ENCODE assay signal across 25 cellular contexts in the genomic region with DNA sequence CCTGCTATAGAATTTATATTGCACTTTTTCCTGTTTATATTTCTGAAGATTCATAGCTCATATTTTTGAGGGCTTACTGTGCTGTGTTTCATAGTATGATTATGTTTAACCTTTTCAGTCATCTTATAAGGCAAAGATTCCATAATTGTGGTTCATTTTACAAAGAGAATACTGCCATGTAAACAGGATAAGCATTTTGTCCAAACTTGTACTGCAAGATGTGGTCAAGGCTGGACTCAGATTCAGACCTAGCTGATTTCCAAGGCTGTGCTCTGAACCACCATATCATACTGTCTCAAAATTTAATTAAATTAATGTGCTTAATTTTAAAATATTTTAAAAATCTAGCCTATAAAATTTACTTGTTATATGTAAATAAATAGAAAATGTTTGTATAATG.
"Had no signal": no experiment of that assay in that cellular context is flagged by ENCODE, and none has a peak within 500 bp of the region (broad histone marks: within the 10 kb centered on the region; RNA-seq: fewer than 3 reads in every experiment).

No MANE protein-coding gene starts in this region.

- H3K4me1 Mint-ChIP-seq: memory B cell; stimulated activated naive CD8-positive, alpha-beta T cell treated with anti-CD3 and anti-CD28 coated beads, Interleukin-15, amount 100 ng/mL, for 72 hours had no signal

- H3K27ac Mint-ChIP-seq: memory B cell; natural killer cell treated with Interleukin-12 subunit alpha and Interleukin-12 subunit beta and Interleukin-15 and Interleukin-18, amount 100 ng/mL, for 72 hours; type B pancreatic cell had no signal

- ATAC-seq: naive thymus-derived CD4-positive, alpha-beta T cell; natural killer cell treated with Interleukin-12 subunit alpha and Interleukin-12 subunit beta and Interleukin-15 and Interleukin-18, amount 100 ng/mL, for 72 hours; pancreas; right cardiac atrium; sciatic nerve; stimulated activated naive CD8-positive, alpha-beta T cell treated with anti-CD3 and anti-CD28 coated beads, Interleukin-15, amount 100 ng/mL, for 72 hours had no signal

- FAIRE-seq: pancreas had no signal

- H3K27me3 Mint-ChIP-seq: memory B cell; naive thymus-derived CD4-positive, alpha-beta T cell; natural killer cell treated with Interleukin-12 subunit alpha and Interleukin-12 subunit beta and Interleukin-15 and Interleukin-18, amount 100 ng/mL, for 72 hours; stimulated activated naive CD8-positive, alpha-beta T cell treated with anti-CD3 and anti-CD28 coated beads, Interleukin-15, amount 100 ng/mL, for 72 hours; type B pancreatic cell had no signal

- H3K4me1 ChIP-seq: left ventricle myocardium inferior, pancreas, prostate gland, tibial nerve, uterus had no signal

- H3K4me3 ChIP-seq: left ventricle myocardium inferior, lung, mucosa of descending colon, pancreas, prostate gland, skin epidermis, tibial nerve, uterus had no signal

- H3K9me3 ChIP-seq: left ventricle myocardium inferior, mucosa of descending colon, pancreas, prostate gland, tibial nerve, uterus had no signal

- H3K9me3 Mint-ChIP-seq: memory B cell; natural killer cell treated with Interleukin-12 subunit alpha and Interleukin-12 subunit beta and Interleukin-15 and Interleukin-18, amount 100 ng/mL, for 72 hours; stimulated activated naive CD8-positive, alpha-beta T cell treated with anti-CD3 and anti-CD28 coated beads, Interleukin-15, amount 100 ng/mL, for 72 hours; type B pancreatic cell had no signal

- H3K27ac ChIP-seq: left ventricle myocardium inferior, pancreas, prostate gland, skin epidermis, tibial nerve, uterus had no signal

- H3K36me3 ChIP-seq: uterus had no signal

- DNase-seq: hippocampal formation; left ventricle myocardium inferior; midbrain; mucosa of descending colon; naive thymus-derived CD4-positive, alpha-beta T cell; pancreas; posterior cingulate gyrus; retina; right cardiac atrium; stimulated activated CD4-positive, alpha-beta T cell treated with anti-CD3 and anti-CD28 coated beads, Interleukin-12 subunit alpha, Interleukin-12 subunit beta, amount 100 ng/mL, for 4 hours; stimulated activated CD4-positive, alpha-beta T cell treated with anti-CD3 and anti-CD28 coated beads, Interleukin-15, amount 100 ng/mL, for 24 hours; stimulated activated CD4-positive, alpha-beta T cell treated with anti-CD3 and anti-CD28 coated beads, Interleukin-2, amount 100 ng/mL, for 24 hours; stimulated activated CD4-positive, alpha-beta T cell treated with anti-CD3 and anti-CD28 coated beads, Interleukin-4, amount 100 ng/mL, for 1 hour; stimulated activated naive CD4-positive, alpha-beta T cell treated with Interleukin-2 at 50 U/mL for 16 hours; stimulated activated naive CD8-positive, alpha-beta T cell treated with anti-CD3 and anti-CD28 coated beads, Interleukin-15, amount 100 ng/mL, for 72 hours; substantia nigra; uterus had no signal

- H3K4me3 Mint-ChIP-seq: memory B cell; naive thymus-derived CD4-positive, alpha-beta T cell; natural killer cell treated with Interleukin-12 subunit alpha and Interleukin-12 subunit beta and Interleukin-15 and Interleukin-18, amount 100 ng/mL, for 72 hours; stimulated activated naive CD8-positive, alpha-beta T cell treated with anti-CD3 and anti-CD28 coated beads, Interleukin-15, amount 100 ng/mL, for 72 hours; type B pancreatic cell had no signal
